In the genomic region with DNA sequence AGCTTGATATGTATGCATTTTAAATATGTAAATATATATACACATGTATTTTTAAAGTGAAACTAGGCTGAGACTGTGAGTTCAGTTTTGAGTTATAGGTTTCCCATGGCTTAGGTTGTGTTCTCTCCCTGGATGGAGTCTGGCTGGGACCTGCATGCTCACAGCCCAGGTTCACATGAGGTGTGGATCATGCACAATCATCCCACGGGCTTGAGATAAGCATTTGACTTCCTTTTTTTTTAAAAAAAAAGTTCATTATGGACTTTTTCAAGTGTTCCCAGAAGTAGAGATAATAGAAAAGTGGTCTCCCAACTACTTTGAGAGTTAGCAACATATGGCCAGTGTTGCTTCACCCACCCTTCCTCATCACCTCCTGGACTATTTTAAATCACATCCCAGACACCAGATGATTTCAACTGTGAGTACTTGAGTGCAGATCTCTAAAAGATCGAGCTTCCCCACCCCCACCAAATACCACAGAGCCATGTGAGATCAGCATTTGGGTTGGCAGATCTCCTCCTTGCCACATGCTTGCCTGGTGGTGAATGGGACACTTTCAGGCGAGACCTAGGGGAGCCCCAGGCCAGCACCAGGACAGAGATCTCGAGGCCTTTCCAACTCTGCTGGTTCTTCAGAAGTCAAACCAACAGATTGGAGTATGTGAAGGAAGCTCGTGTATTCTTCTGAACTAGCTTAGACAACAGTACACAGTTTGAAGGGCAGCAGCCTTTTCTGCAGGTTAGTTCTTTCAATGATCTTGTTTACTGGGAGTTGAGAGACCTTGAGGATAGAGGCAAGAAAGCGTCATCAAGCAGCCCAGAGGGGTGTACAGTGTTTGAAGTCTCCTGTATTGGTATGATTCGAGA, we compare ENCODE assay signal across 8 cellular contexts. TPM values are rescaled to one million over a fixed set of nuclear protein-coding genes. Genes with fewer than 3 reads are reported as not detected.
DNase-seq lines count a peak whose midpoint lies in the region; ATAC-seq and TF ChIP-seq lines count a peak whose summit lies in the region.

No MANE protein-coding gene starts in this region.

- DNase-seq in D341Med (ENCODE audit: low spot score) (peak; percentile 27), mammary epithelial cell (no peak), NCI-H128 (lab: John Stamatoyannopoulos, UW; ENCODE audit: unreplicated experiment) (no peak), HPDE6-E6E7 (ENCODE audit: extremely low spot score) (no peak)
- DNase-seq in naive thymus-derived CD8-positive, alpha-beta T cell, result peak in 4 of 10 donors; percentile 9 to 23 (median 17)

- peaks cover 6 to 63% (median 11%) of the 10 kb centered on the region in 3 donors for H3K36me3 Mint-ChIP-seq in naive thymus-derived CD8-positive, alpha-beta T cell

- H3K27me3 ChIP-seq in OCI-LY1 (ENCODE audit: insufficient read depth, low read length), result no peaks in the 10 kb centered on the region
- no peaks in the 10 kb centered on the region for H3K27me3 ChIP-seq in mammary epithelial cell (ENCODE audit: insufficient read depth, low read length)

- H3K79me2 ChIP-seq in OCI-LY1 (ENCODE audit: insufficient read depth, low read length) (peaks cover 33% of the 10 kb centered on the region), mammary epithelial cell (ENCODE audit: insufficient read depth, low read length) (peaks cover 96% of the 10 kb centered on the region)

- H3F3A ChIP-seq in OCI-LY1 (ENCODE audit: insufficient read depth, low read length), result no peaks in the 10 kb centered on the region

- H3K27ac Mint-ChIP-seq in naive thymus-derived CD8-positive, alpha-beta T cell, result peak overlapping the region; percentile 87 to 98 (median 94)

- POLR2A ChIA-PET in naive thymus-derived CD8-positive, alpha-beta T cell (lab: Charles Lee), result interaction anchor here (0.7 to 4.1 kb wide), 8 partner anchors 11 to 62 kb away, joined by 3 to 27 read pairs (median 4); a partner anchor contains a TSS

- 53% methylated on average over 7 of the region's 7 CpGs for WGBS in mammary epithelial cell (ENCODE audit: low coverage, missing lambda C conversion rate)

- TF ChIP-seq CTCF in OCI-LY1 (IDR thresholded peaks at IDR 0.05; ENCODE audit: low read length) (no peak), mammary epithelial cell (conservative IDR thresholded peaks at IDR 0.05 in 1 of 2, IDR thresholded peaks at IDR 0.05 in 1 of 2; ENCODE audit: extremely low read depth in 1 of 2, insufficient read depth in 1 of 2, low read depth in 1 of 2, low read length in 2 of 2) (no peak)

- 0 out of 2 replicates have a peak, but pooled peaks cover 2% of the 10 kb centered on the region for H4K20me1 ChIP-seq in OCI-LY1 (ENCODE audit: insufficient read depth, low read length)
- no peaks in the 10 kb centered on the region for H4K20me1 ChIP-seq in mammary epithelial cell (ENCODE audit: insufficient read depth, low read length)

- ATAC-seq in naive thymus-derived CD8-positive, alpha-beta T cell, result peak; percentile 53 to 60
- ATAC-seq in HG03354 (IDR thresholded peaks at IDR 0.05; ENCODE audit: poor library complexity, severe bottlenecking, unreplicated experiment) (no peak), HG02870 (IDR thresholded peaks at IDR 0.05; ENCODE audit: unreplicated experiment) (no peak)

- in situ Hi-C loops in mammary epithelial cell (cut with MboI; ENCODE audit: low sequenced_read_pairs in 2 of 2), result no loop called here

- H3K27me3 Mint-ChIP-seq in naive thymus-derived CD8-positive, alpha-beta T cell, result no peaks in the 10 kb centered on the region

- H3K4me3 ChIP-seq in OCI-LY1 (ENCODE audit: low read depth, low read length, poor library complexity, severe bottlenecking) (no peak overlapping the region), mammary epithelial cell (replicated peaks in 1 of 3; ENCODE audit: insufficient read depth in 1 of 3, low read depth in 2 of 3, low read length in 3 of 3) (no peak overlapping the region)

- H3K4me1 Mint-ChIP-seq in naive thymus-derived CD8-positive, alpha-beta T cell, result peaks cover 41 to 75% (median 73%) of the 10 kb centered on the region in 4 donors

- CTCF ChIA-PET in mammary epithelial cell (lab: Charles Lee; ENCODE audit: low non-redundant PET), result no interaction called here

- H2AFZ ChIP-seq in OCI-LY1 (ENCODE audit: low read length) (no peak overlapping the region), mammary epithelial cell (ENCODE audit: low read depth, low read length) (no peak overlapping the region)

- intact Hi-C loops in mammary epithelial cell (cut with micrococcal nuclease), result no loop called here

- peak overlapping the region; percentile 4; the same call in 1 of the 2 replicates for H3K4me2 ChIP-seq in OCI-LY1 (ENCODE audit: low read length)
- H3K4me2 ChIP-seq in mammary epithelial cell (ENCODE audit: insufficient read depth, low read depth, low read length), result peak overlapping the region; percentile 1

- dilution Hi-C loops in mammary epithelial cell (cut with HindIII; ENCODE audit: low sequenced_read_pairs), result no loop called here

- H3K27ac ChIP-seq in OCI-LY1 (ENCODE audit: low read depth, low read length, poor library complexity, severe bottlenecking) (peak overlapping the region; percentile 42), mammary epithelial cell (ENCODE audit: insufficient read depth, low read depth, low read length) (peak overlapping the region; percentile 76)

- no peaks in the 10 kb centered on the region for H3K9me3 Mint-ChIP-seq in naive thymus-derived CD8-positive, alpha-beta T cell

- H3K9ac ChIP-seq in OCI-LY1 (ENCODE audit: low read length) (no peak overlapping the region), mammary epithelial cell (ENCODE audit: insufficient read depth, low read length) (peak overlapping the region; percentile 50)

- peak overlapping the region; percentile 26 to 86 (median 63) for H3K4me3 Mint-ChIP-seq in naive thymus-derived CD8-positive, alpha-beta T cell

- no peaks in the 10 kb centered on the region for H3K9me2 ChIP-seq in OCI-LY1 (ENCODE audit: low read depth, low read length)

- no peaks in the 10 kb centered on the region for H3K9me3 ChIP-seq in OCI-LY1 (ENCODE audit: low read length)
- no peaks in the 10 kb centered on the region for H3K9me3 ChIP-seq in mammary epithelial cell (replicated peaks; ENCODE audit: insufficient read depth, low read length)

- H3K4me1 ChIP-seq in OCI-LY1 (ENCODE audit: insufficient read depth, low read length, severe bottlenecking) (peaks cover 25% of the 10 kb centered on the region), mammary epithelial cell (ENCODE audit: insufficient read depth, low read length) (peaks cover 39% of the 10 kb centered on the region)

- BruUV-seq in mammary epithelial cell (replicated peaks; lab: Mats Ljungman, UMichigan), result no TSS peak

- H3K36me3 ChIP-seq in OCI-LY1 (ENCODE audit: insufficient read depth, low read length) (peaks cover 48% of the 10 kb centered on the region), mammary epithelial cell (ENCODE audit: insufficient read depth, low read length) (peaks cover 21% of the 10 kb centered on the region)

RNA-seq across cellular contexts. Expression of a gene that starts 15.9 kb away (rescaled TPM):
- 100 to 1,000 TPM in 1 of 2 donors, 10 to 100 TPM in 1; 34.3 to 138 TPM for total RNA-seq in mammary epithelial cell
- 51.1 TPM for polyA plus RNA-seq in mammary epithelial cell
- polyA minus RNA-seq in mammary epithelial cell, result 93.6 TPM
- total RNA-seq in naive thymus-derived CD8-positive, alpha-beta T cell, result 100 to 1,000 TPM; 308 to 327 TPM
- polyA plus RNA-seq in naive thymus-derived CD8-positive, alpha-beta T cell, result 10 to 100 TPM; 25.4 to 85.2 (median 38.2) TPM

RNA-seq across cellular contexts. Expression of a gene that starts 27.8 kb away (rescaled TPM):
- total RNA-seq in mammary epithelial cell, result 10 to 100 TPM; 14.7 to 18.8 TPM
- 10.5 TPM for polyA plus RNA-seq in mammary epithelial cell
- polyA minus RNA-seq in mammary epithelial cell, result 2.3 TPM
- total RNA-seq in naive thymus-derived CD8-positive, alpha-beta T cell, result 10 to 100 TPM; 65.0 to 71.9 TPM
- 10 to 100 TPM; 16.1 to 25.4 (median 20.0) TPM for polyA plus RNA-seq in naive thymus-derived CD8-positive, alpha-beta T cell

Comparison
In these comparisons a context has a peak if more than half of its experiments do, and no peak if none do; other contexts are left out.
1. ATAC-seq: peak in naive thymus-derived CD8-positive, alpha-beta T cell (2 of 2); none in HG03354 (single experiment) and HG02870 (single experiment).